In genomic region chr13:75492389-75492788, GRCh38 we compare ENCODE assay signal across 24 cellular contexts. TPM values are rescaled to one million over a fixed set of nuclear protein-coding genes. Genes with fewer than 3 reads are reported as not detected.
DNase-seq lines count a peak whose midpoint lies in the region; ATAC-seq and TF ChIP-seq lines count a peak whose summit lies in the region.
"Had no signal": no experiment of that assay in that cellular context is flagged by ENCODE, and none has a peak within 500 bp of the region (broad histone marks: within the 10 kb centered on the region; RNA-seq: fewer than 3 reads in every experiment).

No MANE protein-coding gene starts in this region.

- H3K79me1 ChIP-seq in trophoblast cell (ENCODE audit: low read length): no peaks in the 10 kb centered on the region

- H4K8ac ChIP-seq in trophoblast cell (ENCODE audit: low read depth, low read length): no peak overlapping the region

- H2BK12ac ChIP-seq in trophoblast cell (ENCODE audit: low read length): no peak overlapping the region

- no CpG with 5 or more reads among the region's 5 CpGs for WGBS in trophoblast cell (ENCODE audit: extremely low coverage, insufficient coverage, insufficient read length)
- WGBS in suprapubic skin: 96% methylated on average over 5 of the region's 5 CpGs

- no peak overlapping the region for H2AFZ ChIP-seq in trophoblast cell (ENCODE audit: insufficient read depth, low read length, poor library complexity)

- no TSS peak for BruUV-seq in A673 (replicated peaks; lab: Mats Ljungman, UMichigan)

- no peak for TF ChIP-seq EP300 in suprapubic skin (IDR thresholded peaks at IDR 0.05)

- TF ChIP-seq CTCF in HEK293 (tag by site-specific recombination; IDR thresholded peaks at IDR 0.05) (no peak), NB4 (IDR thresholded peaks at IDR 0.05; ENCODE audit: low read depth, low read length) (no peak), cardiac fibroblast (IDR thresholded peaks at IDR 0.05; ENCODE audit: low read depth, low read length) (no peak), A673 (conservative IDR thresholded peaks at IDR 0.05; ENCODE audit: low read depth, low read length) (no peak), suprapubic skin (IDR thresholded peaks at IDR 0.05) (no peak)

- H4K12ac ChIP-seq in trophoblast cell (ENCODE audit: low read depth, low read length): no peak overlapping the region

- no peaks in the 10 kb centered on the region for H3K27me3 ChIP-seq in trophoblast cell (ENCODE audit: insufficient read depth, low read length)
- H3K27me3 ChIP-seq in A673 (replicated peaks; ENCODE audit: insufficient read depth, low read depth, low read length, poor library complexity): no peaks in the 10 kb centered on the region
- peaks cover 2% of the 10 kb centered on the region for H3K27me3 ChIP-seq in suprapubic skin
- H3K27me3 ChIP-seq: BE2C, thyroid gland had no signal

- no peak overlapping the region for H2AK5ac ChIP-seq in trophoblast cell (ENCODE audit: low read length)

- intact Hi-C loops in A673 (cut with micrococcal nuclease; ENCODE audit: unreplicated experiment): no loop called here

- H3K4me3 ChIP-seq in HEK293 (ENCODE audit: low read depth, low read length): no peak overlapping the region
- no peak overlapping the region for H3K4me3 ChIP-seq in NB4 (ENCODE audit: low read depth, low read length)
- no peak overlapping the region for H3K4me3 ChIP-seq in cardiac fibroblast (replicated peaks in 1 of 2; ENCODE audit: low read depth in 2 of 2, low read length in 2 of 2)
- H3K4me3 ChIP-seq in trophoblast cell (ENCODE audit: low read depth, low read length): no peak overlapping the region
- no peak overlapping the region for H3K4me3 ChIP-seq in A673 (ENCODE audit: low read depth, low read length, poor library complexity, severe bottlenecking)
- H3K4me3 ChIP-seq in suprapubic skin: no peak overlapping the region
- H3K4me3 ChIP-seq: lung, thyroid gland had no signal

- CTCF ChIA-PET in HEK293 (lab: Yijun Ruan, JAX): interaction anchor here (0.7 kb wide), 1 partner anchor 9 kb away, joined by 3 read pairs; no protein-coding TSS in a partner anchor
- CTCF ChIA-PET in A673 (lab: Charles Lee): no interaction called here

- no peak overlapping the region for H3K9ac ChIP-seq in trophoblast cell (ENCODE audit: low read length)

- no peak overlapping the region for H2BK5ac ChIP-seq in trophoblast cell (ENCODE audit: low read depth, low read length, poor library complexity)

- H3K79me2 ChIP-seq in trophoblast cell (ENCODE audit: control insufficient read depth, insufficient read depth, low read length, poor library complexity): no peaks in the 10 kb centered on the region

- no peak overlapping the region for H3K18ac ChIP-seq in trophoblast cell (ENCODE audit: low read length)

- H3K23ac ChIP-seq in trophoblast cell (ENCODE audit: low read length): no peak overlapping the region

- H3K36me3 ChIP-seq in HEK293 (ENCODE audit: control insufficient read depth in 2 of 2, insufficient read depth in 1 of 2, low read length in 2 of 2): no peaks in the 10 kb centered on the region
- no peaks in the 10 kb centered on the region for H3K36me3 ChIP-seq in trophoblast cell (ENCODE audit: control insufficient read depth in 1 of 2, insufficient read depth in 2 of 2, low read length in 2 of 2)
- no peaks in the 10 kb centered on the region for H3K36me3 ChIP-seq in A673 (ENCODE audit: insufficient read depth, low read length, poor library complexity, severe bottlenecking)
- H3K36me3 ChIP-seq in suprapubic skin: no peaks in the 10 kb centered on the region
- H3K36me3 ChIP-seq: BE2C, thyroid gland had no signal

- no peak for ATAC-seq in HG02973 (IDR thresholded peaks at IDR 0.05; ENCODE audit: unreplicated experiment)
- ATAC-seq: activated T-cell treated with anti-CD3 and anti-CD28 coated beads, Interleukin-2, amount 50 U/mL, for 4 hours; PC-3 had no signal

- no peaks in the 10 kb centered on the region for H3K9me3 ChIP-seq in HEK293 (ENCODE audit: control insufficient read depth, insufficient read depth, low read depth, low read length)
- no peaks in the 10 kb centered on the region for H3K9me3 ChIP-seq in trophoblast cell (ENCODE audit: insufficient read depth, low read depth, low read length)
- no peaks in the 10 kb centered on the region for H3K9me3 ChIP-seq in A673 (ENCODE audit: low read depth, low read length, poor library complexity, severe bottlenecking)
- H3K9me3 ChIP-seq in suprapubic skin: no peaks in the 10 kb centered on the region
- H3K9me3 ChIP-seq: BE2C, thyroid gland had no signal

- H2BK120ac ChIP-seq in trophoblast cell (ENCODE audit: insufficient read depth, low read length, poor library complexity): no peak overlapping the region

- no peak overlapping the region for H3K14ac ChIP-seq in trophoblast cell (ENCODE audit: low read length)

- H3K4me1 ChIP-seq in HEK293 (ENCODE audit: control insufficient read depth, insufficient read depth, low read length): no peaks in the 10 kb centered on the region
- no peaks in the 10 kb centered on the region for H3K4me1 ChIP-seq in trophoblast cell (ENCODE audit: control insufficient read depth in 1 of 2, insufficient read depth in 2 of 2, low read length in 2 of 2)
- no peaks in the 10 kb centered on the region for H3K4me1 ChIP-seq in A673 (ENCODE audit: insufficient read depth, low read length, poor library complexity, severe bottlenecking)
- peaks cover 3% of the 10 kb centered on the region for H3K4me1 ChIP-seq in suprapubic skin
- H3K4me1 ChIP-seq: BE2C had no signal

- POLR2A ChIA-PET in HEK293 (lab: Yijun Ruan, JAX): no interaction called here
- POLR2A ChIA-PET in A673 (lab: Charles Lee; ENCODE audit: low non-redundant PET): no interaction called here

- H3K4me2 ChIP-seq in trophoblast cell (ENCODE audit: low read length): no peak overlapping the region

- DNase-seq in NB4 (ENCODE audit: low read depth) (peak; percentile 46), cardiac fibroblast (ENCODE audit: low read depth in 2 of 2) (peak; percentile 42 to 51), trophoblast cell (peak; percentile 96 to 99), A673 (ENCODE audit: low spot score) (no peak), suprapubic skin (ENCODE audit: low spot score in 2 of 2) (no peak)
- DNase-seq: activated CD8-positive, alpha-beta memory T cell treated with anti-CD3 and anti-CD28 coated beads for 24 hours; activated naive CD4-positive, alpha-beta T cell treated with anti-CD3 and anti-CD28 coated beads, Interleukin-2, amount 10 ng/mL, durations not matched to agents 7 days and 5 days; activated T-cell treated with anti-CD3 and anti-CD28 coated beads, Interleukin-2, amount 50 U/mL, for 4 hours; aorta; BE2C; cerebellar nuclear complex; DMS79 treated with DMSO at 0.1 percent for 48 hours; NCI-H1048; NCI-H187 treated with DMSO at 0.1 percent for 48 hours; NCI-H748 treated with DMSO at 0.1 percent for 48 hours; PC-3; Right ventricle myocardium superior; stimulated activated CD4-positive, alpha-beta T cell treated with anti-CD3 and anti-CD28 coated beads, Interleukin-4, amount 100 ng/mL, for 1 hour; stimulated activated naive CD4-positive, alpha-beta T cell; SW 1271; thyroid gland had no signal

- TF ChIP-seq POLR2A in NB4 (IDR thresholded peaks at IDR 0.05; ENCODE audit: extremely low read depth, insufficient read length) (no peak), suprapubic skin (IDR thresholded peaks at IDR 0.05) (no peak)

- no peak overlapping the region for H3K4ac ChIP-seq in trophoblast cell (ENCODE audit: low read depth, low read length)

- H3K27ac ChIP-seq in HEK293 (ENCODE audit: extremely low read depth, low read depth, low read length) (no peak overlapping the region), trophoblast cell (ENCODE audit: low read depth, low read length) (no peak overlapping the region), A673 (ENCODE audit: low read depth, low read length, poor library complexity, severe bottlenecking) (no peak overlapping the region), suprapubic skin (no peak overlapping the region)
- H3K27ac ChIP-seq: thyroid gland had no signal

- no peak overlapping the region for H4K91ac ChIP-seq in trophoblast cell (ENCODE audit: low read depth, low read length)

TF ChIP-seq in HEK293, 187 proteins besides CTCF, POLR2A, EP300 and RAD21 (continues in another document):
- TF ChIP-seq KLF10 (tag by site-specific recombination; IDR thresholded peaks at IDR 0.05) (no peak), SETDB1 (IDR thresholded peaks at IDR 0.05; ENCODE audit: insufficient read length, low read length) (peak; percentile 80), PATZ1 (tag by site-specific recombination; IDR thresholded peaks at IDR 0.05) (no peak), ZNF391 (tag by site-specific recombination; IDR thresholded peaks at IDR 0.05; ENCODE audit: borderline replicate concordance, low read depth) (no peak), EGR2 (tag by site-specific recombination; IDR thresholded peaks at IDR 0.05; ENCODE audit: low read depth) (no peak)

RNA-seq across cellular contexts. Expression of gene TBC1D4, which starts 10.4 kb away (rescaled TPM):
- polyA plus RNA-seq in trophoblast cell (2013): 4.1 and 4.4 TPM in 2 replicates
- total RNA-seq in A673 (2021): 9.8 and 10.6 TPM in 2 replicates
- 100 to 1,000 TPM in 1 of 4 donors, 10 to 100 TPM in 3; 54.3 to 110 (median 72.7) TPM for total RNA-seq in suprapubic skin

RNA-seq across cellular contexts. Expression of gene COMMD6, which starts 45.3 kb away (rescaled TPM):
- 187 TPM in 2 replicates for polyA plus RNA-seq in trophoblast cell (2013)
- total RNA-seq in A673 (2021): 60.4 and 65.7 TPM in 2 replicates
- 10 to 100 TPM; 26.6 to 71.0 (median 42.2) TPM for total RNA-seq in suprapubic skin

RNA-seq across cellular contexts. Expression of gene UCHL3, which starts 57.2 kb away (rescaled TPM):
- polyA plus RNA-seq in trophoblast cell (2013): 77.7 and 78.6 TPM in 2 replicates
- total RNA-seq in A673 (2021) (41.3 and 54.7 TPM in 2 replicates), suprapubic skin (10 to 100 TPM; 24.9 to 48.5 (median 38.8) TPM)

Comparison
In these comparisons a context has a peak if more than half of its experiments do, and no peak if none do; other contexts are left out.
1. DNase-seq: peak in NB4 (single experiment), cardiac fibroblast (2 of 2) and trophoblast cell (2 of 2); none in A673 (single experiment) and suprapubic skin (0 of 2).